1 cellular context compared by ENCODE assay signal in genomic region chr20:3820048-3820900, GRCh38.
A peak's percentile ranks its signal among the peaks of the same experiment; 100 is the strongest.
TF ChIP-seq lines count a peak whose summit lies in the region.

A gene with protein sequence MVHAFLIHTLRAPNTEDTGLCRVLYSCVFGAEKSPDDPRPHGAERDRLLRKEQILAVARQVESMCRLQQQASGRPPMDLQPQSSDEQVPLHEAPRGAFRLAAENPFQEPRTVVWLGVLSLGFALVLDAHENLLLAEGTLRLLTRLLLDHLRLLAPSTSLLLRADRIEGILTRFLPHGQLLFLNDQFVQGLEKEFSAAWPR (plus strand): TSS chr20:3820547. CDS start chr20:3822118, 1,571 bp downstream.

TF ChIP-seq in WTC11, 78 proteins besides CTCF, POLR2A, EP300 and RAD21 (continued from another document and continues in another):
- TF ChIP-seq, protein P1, sequence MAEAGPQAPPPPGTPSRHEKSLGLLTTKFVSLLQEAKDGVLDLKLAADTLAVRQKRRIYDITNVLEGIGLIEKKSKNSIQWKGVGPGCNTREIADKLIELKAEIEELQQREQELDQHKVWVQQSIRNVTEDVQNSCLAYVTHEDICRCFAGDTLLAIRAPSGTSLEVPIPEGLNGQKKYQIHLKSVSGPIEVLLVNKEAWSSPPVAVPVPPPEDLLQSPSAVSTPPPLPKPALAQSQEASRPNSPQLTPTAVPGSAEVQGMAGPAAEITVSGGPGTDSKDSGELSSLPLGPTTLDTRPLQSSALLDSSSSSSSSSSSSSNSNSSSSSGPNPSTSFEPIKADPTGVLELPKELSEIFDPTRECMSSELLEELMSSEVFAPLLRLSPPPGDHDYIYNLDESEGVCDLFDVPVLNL (CRISPR knock-in tag; IDR thresholded peaks at IDR 0.05; ENCODE audit: borderline replicate concordance, low read depth) = no peak
- TF ChIP-seq ELF4 (CRISPR knock-in tag; IDR thresholded peaks at IDR 0.05; ENCODE audit: low read depth) (peak; percentile 65; the same call in 1 of the 2 replicates), OVOL2 (CRISPR knock-in tag; IDR thresholded peaks at IDR 0.05; ENCODE audit: borderline replicate concordance) (no peak), EMX1 (CRISPR knock-in tag; IDR thresholded peaks at IDR 0.05) (no peak), ATF1 (CRISPR knock-in tag; IDR thresholded peaks at IDR 0.05) (no peak; the same call in 1 of the 2 replicates), NR2C2 (CRISPR knock-in tag; IDR thresholded peaks at IDR 0.05) (no peak), ZNF425 (CRISPR knock-in tag; conservative IDR thresholded peaks at IDR 0.05) (no peak), ZNF232 (CRISPR knock-in tag; IDR thresholded peaks at IDR 0.05) (0 out of 2 replicates have a peak, but pooled peaks have one; percentile 42), SP1 (CRISPR knock-in tag; conservative IDR thresholded peaks at IDR 0.05) (peak; percentile 82), ZNF138 (CRISPR knock-in tag; conservative IDR thresholded peaks at IDR 0.05) (no peak), ZNF396 (CRISPR knock-in tag; IDR thresholded peaks at IDR 0.05; ENCODE audit: borderline replicate concordance) (no peak), MXD4 (CRISPR knock-in tag; IDR thresholded peaks at IDR 0.05; ENCODE audit: borderline replicate concordance) (no peak), AR (CRISPR knock-in tag; IDR thresholded peaks at IDR 0.05) (no peak), SMAD4 (CRISPR knock-in tag; IDR thresholded peaks at IDR 0.05) (no peak), FOXP1 (CRISPR knock-in tag; IDR thresholded peaks at IDR 0.05; ENCODE audit: borderline replicate concordance) (peak; percentile 57; the same call in 1 of the 2 replicates), TEAD1 (CRISPR knock-in tag; IDR thresholded peaks at IDR 0.05) (peak; percentile 12), TEAD4 (CRISPR knock-in tag; IDR thresholded peaks at IDR 0.05) (no peak), PRDM15 (CRISPR knock-in tag; IDR thresholded peaks at IDR 0.05) (no peak), ESRRA (CRISPR knock-in tag; IDR thresholded peaks at IDR 0.05; ENCODE audit: borderline replicate concordance) (no peak), CREM (CRISPR knock-in tag; IDR thresholded peaks at IDR 0.05) (peak; percentile 99), ZBTB21 (CRISPR knock-in tag; IDR thresholded peaks at IDR 0.05; ENCODE audit: borderline replicate concordance) (no peak), ZNF423 (CRISPR knock-in tag; IDR thresholded peaks at IDR 0.05) (no peak), JAZF1 (CRISPR knock-in tag; IDR thresholded peaks at IDR 0.05) (no peak), PRRX2 (CRISPR knock-in tag; IDR thresholded peaks at IDR 0.05) (no peak), GTF2I (CRISPR knock-in tag; conservative IDR thresholded peaks at IDR 0.05) (no peak), TCF7 (CRISPR knock-in tag; IDR thresholded peaks at IDR 0.05; ENCODE audit: low read depth) (0 out of 2 replicates have a peak, but pooled peaks have one; percentile 63), KAT7 (CRISPR knock-in tag; IDR thresholded peaks at IDR 0.05; ENCODE audit: borderline replicate concordance) (peak; percentile 48; the same call in 1 of the 2 replicates), NFE2L1 (CRISPR knock-in tag; IDR thresholded peaks at IDR 0.05) (peak; percentile 71; the same call in 1 of the 2 replicates), ETV6 (CRISPR knock-in tag; IDR thresholded peaks at IDR 0.05) (peak; percentile 79), FOXK1 (CRISPR knock-in tag; IDR thresholded peaks at IDR 0.05) (peak; percentile 83), MYBL2 (CRISPR knock-in tag; IDR thresholded peaks at IDR 0.05) (peak; percentile 52; the same call in 1 of the 2 replicates), MLX (CRISPR knock-in tag; IDR thresholded peaks at IDR 0.05) (no peak), IRF2 (CRISPR knock-in tag; IDR thresholded peaks at IDR 0.05; ENCODE audit: borderline replicate concordance, low read depth) (no peak), TP53 (CRISPR knock-in tag; IDR thresholded peaks at IDR 0.05) (no peak)
- TF ChIP-seq, protein P2, sequence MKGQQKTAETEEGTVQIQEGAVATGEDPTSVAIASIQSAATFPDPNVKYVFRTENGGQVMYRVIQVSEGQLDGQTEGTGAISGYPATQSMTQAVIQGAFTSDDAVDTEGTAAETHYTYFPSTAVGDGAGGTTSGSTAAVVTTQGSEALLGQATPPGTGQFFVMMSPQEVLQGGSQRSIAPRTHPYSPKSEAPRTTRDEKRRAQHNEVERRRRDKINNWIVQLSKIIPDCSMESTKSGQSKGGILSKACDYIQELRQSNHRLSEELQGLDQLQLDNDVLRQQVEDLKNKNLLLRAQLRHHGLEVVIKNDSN (CRISPR knock-in tag; IDR thresholded peaks at IDR 0.05) = no peak
- TF ChIP-seq, protein P3, sequence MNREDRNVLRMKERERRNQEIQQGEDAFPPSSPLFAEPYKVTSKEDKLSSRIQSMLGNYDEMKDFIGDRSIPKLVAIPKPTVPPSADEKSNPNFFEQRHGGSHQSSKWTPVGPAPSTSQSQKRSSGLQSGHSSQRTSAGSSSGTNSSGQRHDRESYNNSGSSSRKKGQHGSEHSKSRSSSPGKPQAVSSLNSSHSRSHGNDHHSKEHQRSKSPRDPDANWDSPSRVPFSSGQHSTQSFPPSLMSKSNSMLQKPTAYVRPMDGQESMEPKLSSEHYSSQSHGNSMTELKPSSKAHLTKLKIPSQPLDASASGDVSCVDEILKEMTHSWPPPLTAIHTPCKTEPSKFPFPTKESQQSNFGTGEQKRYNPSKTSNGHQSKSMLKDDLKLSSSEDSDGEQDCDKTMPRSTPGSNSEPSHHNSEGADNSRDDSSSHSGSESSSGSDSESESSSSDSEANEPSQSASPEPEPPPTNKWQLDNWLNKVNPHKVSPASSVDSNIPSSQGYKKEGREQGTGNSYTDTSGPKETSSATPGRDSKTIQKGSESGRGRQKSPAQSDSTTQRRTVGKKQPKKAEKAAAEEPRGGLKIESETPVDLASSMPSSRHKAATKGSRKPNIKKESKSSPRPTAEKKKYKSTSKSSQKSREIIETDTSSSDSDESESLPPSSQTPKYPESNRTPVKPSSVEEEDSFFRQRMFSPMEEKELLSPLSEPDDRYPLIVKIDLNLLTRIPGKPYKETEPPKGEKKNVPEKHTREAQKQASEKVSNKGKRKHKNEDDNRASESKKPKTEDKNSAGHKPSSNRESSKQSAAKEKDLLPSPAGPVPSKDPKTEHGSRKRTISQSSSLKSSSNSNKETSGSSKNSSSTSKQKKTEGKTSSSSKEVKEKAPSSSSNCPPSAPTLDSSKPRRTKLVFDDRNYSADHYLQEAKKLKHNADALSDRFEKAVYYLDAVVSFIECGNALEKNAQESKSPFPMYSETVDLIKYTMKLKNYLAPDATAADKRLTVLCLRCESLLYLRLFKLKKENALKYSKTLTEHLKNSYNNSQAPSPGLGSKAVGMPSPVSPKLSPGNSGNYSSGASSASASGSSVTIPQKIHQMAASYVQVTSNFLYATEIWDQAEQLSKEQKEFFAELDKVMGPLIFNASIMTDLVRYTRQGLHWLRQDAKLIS (CRISPR knock-in tag; IDR thresholded peaks at IDR 0.05; ENCODE audit: borderline replicate concordance) = no peak
- TF ChIP-seq, protein P4, sequence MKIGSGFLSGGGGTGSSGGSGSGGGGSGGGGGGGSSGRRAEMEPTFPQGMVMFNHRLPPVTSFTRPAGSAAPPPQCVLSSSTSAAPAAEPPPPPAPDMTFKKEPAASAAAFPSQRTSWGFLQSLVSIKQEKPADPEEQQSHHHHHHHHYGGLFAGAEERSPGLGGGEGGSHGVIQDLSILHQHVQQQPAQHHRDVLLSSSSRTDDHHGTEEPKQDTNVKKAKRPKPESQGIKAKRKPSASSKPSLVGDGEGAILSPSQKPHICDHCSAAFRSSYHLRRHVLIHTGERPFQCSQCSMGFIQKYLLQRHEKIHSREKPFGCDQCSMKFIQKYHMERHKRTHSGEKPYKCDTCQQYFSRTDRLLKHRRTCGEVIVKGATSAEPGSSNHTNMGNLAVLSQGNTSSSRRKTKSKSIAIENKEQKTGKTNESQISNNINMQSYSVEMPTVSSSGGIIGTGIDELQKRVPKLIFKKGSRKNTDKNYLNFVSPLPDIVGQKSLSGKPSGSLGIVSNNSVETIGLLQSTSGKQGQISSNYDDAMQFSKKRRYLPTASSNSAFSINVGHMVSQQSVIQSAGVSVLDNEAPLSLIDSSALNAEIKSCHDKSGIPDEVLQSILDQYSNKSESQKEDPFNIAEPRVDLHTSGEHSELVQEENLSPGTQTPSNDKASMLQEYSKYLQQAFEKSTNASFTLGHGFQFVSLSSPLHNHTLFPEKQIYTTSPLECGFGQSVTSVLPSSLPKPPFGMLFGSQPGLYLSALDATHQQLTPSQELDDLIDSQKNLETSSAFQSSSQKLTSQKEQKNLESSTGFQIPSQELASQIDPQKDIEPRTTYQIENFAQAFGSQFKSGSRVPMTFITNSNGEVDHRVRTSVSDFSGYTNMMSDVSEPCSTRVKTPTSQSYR (CRISPR knock-in tag; IDR thresholded peaks at IDR 0.05) = no peak
- TF ChIP-seq, protein P5, sequence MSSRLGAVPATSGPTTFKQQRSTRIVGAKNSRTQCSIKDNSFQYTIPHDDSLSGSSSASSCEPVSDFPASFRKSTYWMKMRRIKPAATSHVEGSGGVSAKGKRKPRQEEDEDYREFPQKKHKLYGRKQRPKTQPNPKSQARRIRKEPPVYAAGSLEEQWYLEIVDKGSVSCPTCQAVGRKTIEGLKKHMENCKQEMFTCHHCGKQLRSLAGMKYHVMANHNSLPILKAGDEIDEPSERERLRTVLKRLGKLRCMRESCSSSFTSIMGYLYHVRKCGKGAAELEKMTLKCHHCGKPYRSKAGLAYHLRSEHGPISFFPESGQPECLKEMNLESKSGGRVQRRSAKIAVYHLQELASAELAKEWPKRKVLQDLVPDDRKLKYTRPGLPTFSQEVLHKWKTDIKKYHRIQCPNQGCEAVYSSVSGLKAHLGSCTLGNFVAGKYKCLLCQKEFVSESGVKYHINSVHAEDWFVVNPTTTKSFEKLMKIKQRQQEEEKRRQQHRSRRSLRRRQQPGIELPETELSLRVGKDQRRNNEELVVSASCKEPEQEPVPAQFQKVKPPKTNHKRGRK (CRISPR knock-in tag; IDR thresholded peaks at IDR 0.05; ENCODE audit: borderline replicate concordance) = no peak
- TF ChIP-seq, protein P6, sequence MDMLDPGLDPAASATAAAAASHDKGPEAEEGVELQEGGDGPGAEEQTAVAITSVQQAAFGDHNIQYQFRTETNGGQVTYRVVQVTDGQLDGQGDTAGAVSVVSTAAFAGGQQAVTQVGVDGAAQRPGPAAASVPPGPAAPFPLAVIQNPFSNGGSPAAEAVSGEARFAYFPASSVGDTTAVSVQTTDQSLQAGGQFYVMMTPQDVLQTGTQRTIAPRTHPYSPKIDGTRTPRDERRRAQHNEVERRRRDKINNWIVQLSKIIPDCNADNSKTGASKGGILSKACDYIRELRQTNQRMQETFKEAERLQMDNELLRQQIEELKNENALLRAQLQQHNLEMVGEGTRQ (CRISPR knock-in tag; IDR thresholded peaks at IDR 0.05) = peak; percentile 36
